ENCODE assay signal across 27 cellular contexts in the genomic region with DNA sequence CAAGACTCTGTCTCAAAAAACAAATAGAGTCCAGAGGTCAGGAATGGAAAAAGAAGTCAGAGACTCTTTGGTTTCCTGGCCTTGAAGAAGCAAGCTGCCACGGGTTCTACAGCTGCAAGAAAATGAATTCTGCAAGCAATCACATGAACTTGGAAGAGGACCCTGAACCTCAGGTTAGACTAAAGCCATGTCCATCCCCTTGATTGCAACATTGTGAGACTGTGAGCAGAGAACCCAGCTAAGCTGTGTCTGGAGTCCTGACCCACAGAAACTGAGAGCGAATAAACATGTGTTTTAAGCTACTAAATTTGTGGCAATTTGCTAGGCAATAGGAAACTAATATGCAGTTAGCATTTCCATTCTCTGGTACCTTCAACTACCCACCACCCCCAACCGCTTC.
"Had no signal": no experiment of that assay in that cellular context is flagged by ENCODE, and none has a peak within 500 bp of the region (broad histone marks: within the 10 kb centered on the region; RNA-seq: fewer than 3 reads in every experiment).

No MANE protein-coding gene starts in this region.

- H3K36me3 ChIP-seq: stomach, suprapubic skin, thoracic aorta, thyroid gland, tibial artery, tibial nerve, transverse colon, upper lobe of left lung, upper lobe of right lung, uterus, vagina had no signal

- FAIRE-seq: urothelium cell line had no signal

- ATAC-seq: stimulated activated effector memory CD8-positive, alpha-beta T cell treated with anti-CD3 and anti-CD28 coated beads, Interleukin-12 subunit alpha, Interleukin-12 subunit beta, amount 100 ng/mL, for 72 hours; stimulated activated memory B cell treated with anti-CD40 and anti-IgM and Interleukin-4, amounts not matched to agents 10 μg/mL and 1 μg/mL and 100 μg/mL, for 72 hours; stimulated activated naive B cell treated with anti-CD40 and anti-IgM and Interleukin-4, amounts not matched to agents 10 μg/mL and 1 μg/mL and 100 μg/mL, for 72 hours; stimulated activated naive CD8-positive, alpha-beta T cell treated with anti-CD3 and anti-CD28 coated beads, Interleukin-15, amount 100 ng/mL, for 72 hours; stimulated activated naive CD8-positive, alpha-beta T cell treated with anti-CD3 and anti-CD28 coated beads, Interleukin-15, Interleukin-2, amounts not matched to agents 100 U/mL and 50 U/mL, for 24 hours; upper lobe of right lung had no signal

- H3K27ac ChIP-seq: stomach, suprapubic skin, testis, thoracic aorta, thyroid gland, tibial artery, tibial nerve, transverse colon, upper lobe of left lung, upper lobe of right lung, uterus, vagina had no signal

- H3K27me3 ChIP-seq: stomach, suprapubic skin, testis, thyroid gland, tibial artery, tibial nerve, transverse colon, upper lobe of left lung, upper lobe of right lung, uterus, vagina had no signal

- H3K4me3 ChIP-seq: stomach, suprapubic skin, testis, thoracic aorta, thyroid gland, tibial artery, tibial nerve, transverse colon, upper lobe of left lung, upper lobe of right lung, uterus, vagina had no signal

- H3K9me3 ChIP-seq: stomach, suprapubic skin, testis, thoracic aorta, thyroid gland, tibial artery, transverse colon, upper lobe of left lung, upper lobe of right lung, uterus, vagina had no signal

- DNase-seq: stimulated activated CD4-positive, alpha-beta T cell treated with anti-CD3 and anti-CD28 coated beads, Interleukin-2, amount 100 ng/mL, for 48 hours; stimulated activated CD4-positive, alpha-beta T cell treated with anti-CD3 and anti-CD28 coated beads, Interleukin-4, amount 100 ng/mL, for 1 hour; stimulated activated CD4-positive, alpha-beta T cell treated with anti-CD3 and anti-CD28 coated beads, Interleukin-4, amount 100 ng/mL, for 24 hours; stimulated activated CD4-positive, alpha-beta T cell treated with anti-CD3 and anti-CD28 coated beads, Interleukin-4, amount 100 ng/mL, for 4 hours; stimulated activated CD8-positive, alpha-beta memory T cell treated with anti-CD3 and anti-CD28 coated beads, Interleukin-4, amount 100 ng/mL, for 48 hours; stimulated activated naive B cell treated with anti-CD40 and anti-IgM and Interleukin-4, amounts not matched to agents 10 μg/mL and 1 μg/mL and 100 μg/mL, for 72 hours; stimulated activated naive CD4-positive, alpha-beta T cell; stimulated activated naive CD4-positive, alpha-beta T cell treated with Interleukin-2 at 50 U/mL for 16 hours; stimulated activated naive CD8-positive, alpha-beta T cell treated with anti-CD3 and anti-CD28 coated beads, Interleukin-15, amount 100 ng/mL, for 72 hours; stimulated activated naive CD8-positive, alpha-beta T cell treated with anti-CD3 and anti-CD28 coated beads, Interleukin-15, Interleukin-2, amounts not matched to agents 100 U/mL and 50 U/mL, for 24 hours; stomach; substantia nigra; testis; thyroid gland; tibial artery; transverse colon; trophoblast cell; upper lobe of left lung; upper lobe of right lung; uterus had no signal

- H3K4me1 ChIP-seq: stomach, suprapubic skin, testis, thyroid gland, tibial artery, tibial nerve, transverse colon, upper lobe of left lung, upper lobe of right lung, uterus, vagina had no signal
